8 cellular contexts compared by ENCODE assay signal in genomic region chr14:20305265-20306078, GRCh38. TPM values are rescaled to one million over a fixed set of nuclear protein-coding genes. Genes with fewer than 3 reads are reported as not detected.
DNase-seq lines count a peak whose midpoint lies in the region; ATAC-seq, FAIRE-seq and TF ChIP-seq lines count a peak whose summit lies in the region.

TTC5 (minus strand) TSS chr14:20305951; CDS start chr14:20305937, 14 bp downstream.

- FAIRE-seq in GM12892 (lab: Jason Lieb, UNC), result peak; percentile 93

- under 1% methylated on average over 27 of the region's 27 CpGs for WGBS in right cardiac atrium

- peak; percentile 92 for ATAC-seq in HG02884 (IDR thresholded peaks at IDR 0.05; ENCODE audit: unreplicated experiment)
- peak; percentile 96 to 98 for ATAC-seq in right cardiac atrium

- H3K4me1 ChIP-seq in right cardiac atrium (ENCODE audit: control insufficient read depth, insufficient read depth, low read length) (no peaks in the 10 kb centered on the region), uterus (peaks cover 0 to 11% of the 10 kb centered on the region in 2 donors)

- TF ChIP-seq POLR2A in GM12892 (IDR thresholded peaks at IDR 0.05; ENCODE audit: low read depth, low read length) (peak; percentile 62; the same call in 1 of the 2 replicates), uterus (IDR thresholded peaks at IDR 0.05) (no peak)

- peak; percentile 71 to 95 (median 83) for TF ChIP-seq CTCF in uterus (IDR thresholded peaks at IDR 0.05)

- DNase-seq in GM12892 (ENCODE audit: insufficient read length), result peak; percentile 50
- DNase-seq in NCI-H146 treated with DMSO at 0.1 percent for 48 hours (lab: John Stamatoyannopoulos, UW; ENCODE audit: unreplicated experiment), result peak; percentile 70
- peak; percentile 50 for DNase-seq in amniotic stem cell (lab: John Stamatoyannopoulos, UW)
- peak; percentile 79 to 91 (median 91) for DNase-seq in right cardiac atrium
- DNase-seq in pulmonary artery endothelial cell (ENCODE audit: low read depth, low spot score), result peak; percentile 69
- peak; percentile 76 to 85 for DNase-seq in uterus

- H3K27me3 ChIP-seq in right cardiac atrium (ENCODE audit: control insufficient read depth, insufficient read depth) (no peaks in the 10 kb centered on the region), uterus (no peaks in the 10 kb centered on the region)

- H3K9me3 ChIP-seq in right cardiac atrium (ENCODE audit: control insufficient read depth, low read length) (no peaks in the 10 kb centered on the region), uterus (no peaks in the 10 kb centered on the region)

- H3K4me3 ChIP-seq in right cardiac atrium (ENCODE audit: low read length) (peak within 1 kb of the TSS; percentile 88), uterus (peak within 1 kb of the TSS; percentile 58 to 67)

- intact Hi-C loops in T-helper 1 cell treated with Interleukin-12 subunit alpha and Interleukin-12 subunit beta and Interleukin-4 antibody, amounts not matched to agents 30 ng/mL and 1 ng/mL, for 36 hours (cut with micrococcal nuclease), result loop anchor here (1.0 kb wide), 7 partner anchors 22 to 304 kb away; partner anchors contain the start of genes APEX1, CCNB1IP1, PARP2 and PNP
- intact Hi-C loops in right cardiac atrium (cut with DNase I), result no loop called here
- intact Hi-C loops in uterus (cut with DNase I; ENCODE audit: low total_unique reads), result no loop called here

- H3K27ac ChIP-seq in right cardiac atrium (ENCODE audit: low read length), result peak within 1 kb of the TSS; percentile 24
- peak within 1 kb of the TSS; percentile 56 to 57 for H3K27ac ChIP-seq in uterus

- H3K36me3 ChIP-seq in uterus, result no peaks in the 10 kb centered on the region

RNA-seq across cellular contexts. Expression of gene TTC5, which starts in this region (rescaled TPM):
- 7.4 TPM for polyA plus RNA-seq in GM12892 (2012; ENCODE audit: missing spikeins)
- 20.8 and 25.5 TPM in 2 replicates for total RNA-seq in T-helper 1 cell treated with Interleukin-12 subunit alpha and Interleukin-12 subunit beta and Interleukin-4 antibody, amounts not matched to agents 30 ng/mL and 1 ng/mL, for 36 hours
- total RNA-seq in right cardiac atrium, result 10 to 100 TPM in 2 of 4 donors, 1 to 10 TPM in 2; 8.3 to 12.0 (median 9.5) TPM
- polyA plus RNA-seq in right cardiac atrium, result 4.5 TPM
- 16.8 and 30.2 TPM in 2 replicates for total RNA-seq in pulmonary artery endothelial cell
- 10 to 100 TPM in 3 of 4 donors, 1 to 10 TPM in 1; 6.5 to 43.8 (median 17.7) TPM for total RNA-seq in uterus

Comparison
In these comparisons a context has a peak if more than half of its experiments do, and no peak if none do; other contexts are left out.
1. Peak in every context shown above with its lines: DNase-seq, ATAC-seq, H3K4me3 ChIP-seq and H3K27ac ChIP-seq.